Comparison of ENCODE assay signal across 1 cellular context in the genomic region with DNA sequence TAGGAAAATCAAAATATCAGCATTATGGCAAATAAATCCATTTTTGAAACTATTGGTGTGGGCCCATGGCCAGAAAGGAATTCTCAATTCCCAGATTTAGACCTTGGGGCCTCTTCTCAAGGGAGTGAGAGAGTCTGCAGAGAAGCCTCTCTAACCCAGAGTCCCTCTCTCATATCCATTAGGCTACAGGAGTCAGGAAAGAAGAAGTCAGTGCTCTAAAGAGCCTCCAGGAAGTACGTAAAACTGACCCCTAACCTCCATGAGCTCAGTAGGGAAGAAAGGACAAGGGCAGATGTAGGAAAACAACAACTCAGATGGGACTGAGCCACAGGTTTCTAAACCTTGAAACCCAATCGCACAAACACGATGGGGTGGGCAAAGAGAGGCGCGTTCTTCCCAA.
TF ChIP-seq lines count a peak whose summit lies in the region.

No MANE protein-coding gene starts in this region.

TF ChIP-seq in HepG2, 621 proteins besides CTCF, POLR2A, EP300 and RAD21 (continued from another document):
- TF ChIP-seq GABPA (IDR thresholded peaks at IDR 0.05; ENCODE audit: low read depth, low read length) (no peak), GABPA (CRISPR knock-in tag; IDR thresholded peaks at IDR 0.05; ENCODE audit: low read depth) (peak; percentile 36; the same call in 1 of the 2 replicates)
TF ChIP-seq in HepG2: peak in this region for 3.
